ENCODE assay signal across 17 cellular contexts in the genomic region with DNA sequence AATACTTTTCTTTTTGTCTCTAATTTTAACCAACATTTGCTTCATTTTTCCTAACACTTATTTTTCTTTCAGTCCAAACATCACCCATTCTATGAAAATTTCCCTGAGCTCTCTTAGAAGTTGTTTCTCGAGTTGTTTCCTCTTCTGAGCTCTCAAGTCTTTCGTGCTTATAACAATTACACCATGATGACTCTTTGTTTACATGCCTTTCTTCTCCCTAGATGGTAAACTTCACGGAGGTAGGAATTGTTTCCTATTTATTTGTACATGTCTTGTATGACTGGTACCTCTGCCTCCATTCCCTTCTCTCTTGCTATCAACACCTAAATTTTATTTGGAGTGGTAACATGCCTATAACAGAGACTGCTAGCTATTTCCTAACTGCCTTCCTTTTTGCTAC. TPM values are rescaled to one million over a fixed set of nuclear protein-coding genes. Genes with fewer than 3 reads are reported as not detected.
DNase-seq lines count a peak whose midpoint lies in the region; ATAC-seq, FAIRE-seq and TF ChIP-seq lines count a peak whose summit lies in the region.
"Had no signal": no experiment of that assay in that cellular context is flagged by ENCODE, and none has a peak within 500 bp of the region (broad histone marks: within the 10 kb centered on the region; RNA-seq: fewer than 3 reads in every experiment).

No MANE protein-coding gene starts in this region.

- intact Hi-C loops in endothelial cell of umbilical vein (cut with micrococcal nuclease), result loop anchor here (2.0 to 5.0 kb wide), 4 partner anchors 51 to 441 kb away; partner anchors contain the start of gene TXNDC5
- intact Hi-C loops in dorsolateral prefrontal cortex (cut with DNase I), result no loop called here
- intact Hi-C loops in left ventricle myocardium superior (cut with micrococcal nuclease), result loop anchor here (2.0 kb wide), 1 partner anchor 335 kb away; no protein-coding TSS in a partner anchor

- H3K27ac Mint-ChIP-seq in activated naive CD4-positive, alpha-beta T cell treated with anti-CD3 and anti-CD28 coated beads, Interleukin-2, amount 50 U/mL, for 24 hours, result peak overlapping the region; percentile 51
- peak overlapping the region; percentile 51; the same call in 1 of the 2 replicates for H3K27ac Mint-ChIP-seq in WTC11
- peak overlapping the region; percentile 40 for H3K27ac Mint-ChIP-seq in stimulated activated effector memory CD8-positive, alpha-beta T cell treated with anti-CD3 and anti-CD28 coated beads, Interleukin-12 subunit alpha, Interleukin-12 subunit beta, amount 100 ng/mL, for 72 hours
- H3K27ac Mint-ChIP-seq: CD4-positive, CD25-positive, alpha-beta regulatory T cell; GM23338 had no signal

- H3K9ac ChIP-seq in endothelial cell of umbilical vein (replicated peaks; ENCODE audit: extremely low read depth, insufficient read depth, low read length), result peak overlapping the region; percentile 27
- H3K9ac ChIP-seq: BLaER1 treated with 17β-estradiol and CSF1 and Interleukin-3, amounts not matched to agents 10 nM and 100 nM had no signal

- H3K27ac ChIP-seq in endothelial cell of umbilical vein (ENCODE audit: insufficient read depth, low read depth, low read length), result peak overlapping the region; percentile 40
- no peak overlapping the region for H3K27ac ChIP-seq in dorsolateral prefrontal cortex
- H3K27ac ChIP-seq: BLaER1 treated with 17β-estradiol and CSF1 and Interleukin-3, amounts not matched to agents 10 nM and 100 nM had no signal

- ATAC-seq in WTC11 (no peak), left ventricle myocardium superior (no peak)
- no peak for ATAC-seq in stimulated activated effector memory CD8-positive, alpha-beta T cell treated with anti-CD3 and anti-CD28 coated beads, Interleukin-12 subunit alpha, Interleukin-12 subunit beta, amount 100 ng/mL, for 72 hours
- ATAC-seq: GM23338 had no signal

- no TSS peak for BruUV-seq in endothelial cell of umbilical vein (replicated peaks; lab: Mats Ljungman, UMichigan)

- no peak overlapping the region for H3K4me2 ChIP-seq in endothelial cell of umbilical vein (ENCODE audit: insufficient read depth, low read length)
- H3K4me2 ChIP-seq: BLaER1 treated with 17β-estradiol and CSF1 and Interleukin-3, amounts not matched to agents 10 nM and 100 nM; GM23338 had no signal

- dilution Hi-C loops in endothelial cell of umbilical vein (cut with MboI; ENCODE audit: extremely low pct_ligation_motif_present, low sequenced_read_pairs), result no loop called here

- no peaks in the 10 kb centered on the region for H3K9me3 ChIP-seq in endothelial cell of umbilical vein (replicated peaks; ENCODE audit: control insufficient read depth, insufficient read depth, low read length)
- H3K9me3 ChIP-seq: BLaER1 treated with 17β-estradiol and CSF1 and Interleukin-3, amounts not matched to agents 10 nM and 100 nM had no signal

- H3K4me1 ChIP-seq in endothelial cell of umbilical vein (ENCODE audit: control insufficient read depth, extremely low read depth, insufficient read depth, low read length), result peaks cover 22% of the 10 kb centered on the region

- H3K27me3 ChIP-seq in endothelial cell of umbilical vein (ENCODE audit: control insufficient read depth in 2 of 2, insufficient read depth in 2 of 2, low read length in 2 of 2) (no peaks in the 10 kb centered on the region), dorsolateral prefrontal cortex (no peaks in the 10 kb centered on the region)
- H3K27me3 ChIP-seq: BLaER1 treated with 17β-estradiol and CSF1 and Interleukin-3, amounts not matched to agents 10 nM and 100 nM had no signal

- CTCF ChIA-PET in WTC11 (lab: Charles Lee), result interaction anchor here (0.6 kb wide), 1 partner anchor 335 kb away, joined by 3 read pairs; no protein-coding TSS in a partner anchor
- CTCF ChIA-PET in endothelial cell of umbilical vein (lab: Charles Lee), result interaction anchor here (0.6 to 5.2 kb wide), 9 partner anchors 49 to 443 kb away, joined by 3 to 127 read pairs (median 3); no protein-coding TSS in a partner anchor

- no peaks in the 10 kb centered on the region for H3K9me1 ChIP-seq in endothelial cell of umbilical vein (replicated peaks; ENCODE audit: control insufficient read depth, extremely low read depth, insufficient read depth, low read length)

- H4K20me1 ChIP-seq in endothelial cell of umbilical vein (replicated peaks; ENCODE audit: control insufficient read depth, extremely low read depth, insufficient read depth, low read length), result no peaks in the 10 kb centered on the region

- H2AFZ ChIP-seq in endothelial cell of umbilical vein (ENCODE audit: low read depth, low read length), result peak overlapping the region; percentile 23
- H2AFZ ChIP-seq: GM23338 had no signal

- H3K9me3 Mint-ChIP-seq in activated naive CD4-positive, alpha-beta T cell treated with anti-CD3 and anti-CD28 coated beads, Interleukin-2, amount 50 U/mL, for 24 hours, result no peaks in the 10 kb centered on the region
- H3K9me3 Mint-ChIP-seq in WTC11, result no peaks in the 10 kb centered on the region
- no peaks in the 10 kb centered on the region for H3K9me3 Mint-ChIP-seq in stimulated activated effector memory CD8-positive, alpha-beta T cell treated with anti-CD3 and anti-CD28 coated beads, Interleukin-12 subunit alpha, Interleukin-12 subunit beta, amount 100 ng/mL, for 72 hours
- H3K9me3 Mint-ChIP-seq: CD4-positive, CD25-positive, alpha-beta regulatory T cell; GM23338 had no signal

- no peak for DNase-seq in activated naive CD4-positive, alpha-beta T cell treated with anti-CD3 and anti-CD28 coated beads, Interleukin-2, amount 50 U/mL, for 16 hours
- DNase-seq in WTC11 (ENCODE audit: low spot score) (no peak), endothelial cell of umbilical vein (ENCODE audit: low read depth, low spot score) (peak; percentile 35), dorsolateral prefrontal cortex (no peak), left ventricle myocardium superior (no peak), NCI-H1694 treated with DMSO at 0.1 percent for 48 hours (lab: John Stamatoyannopoulos, UW) (no peak)
- DNase-seq in stimulated activated effector memory CD8-positive, alpha-beta T cell treated with anti-CD3 and anti-CD28 coated beads, Interleukin-12 subunit alpha, Interleukin-12 subunit beta, amount 100 ng/mL, for 72 hours (ENCODE audit: low spot score in 2 of 2), result no peak
- DNase-seq: ACHN; CD4-positive, CD25-positive, alpha-beta regulatory T cell; DMS79 treated with DMSO at 0.1 percent for 48 hours; EL; H7 had no signal

- FAIRE-seq in endothelial cell of umbilical vein (lab: Jason Lieb, UNC), result no peak
- FAIRE-seq: G401.6, GM12891 had no signal

- H3K36me3 Mint-ChIP-seq in activated naive CD4-positive, alpha-beta T cell treated with anti-CD3 and anti-CD28 coated beads, Interleukin-2, amount 50 U/mL, for 24 hours, result peaks cover 21% of the 10 kb centered on the region
- peaks cover 24% of the 10 kb centered on the region for H3K36me3 Mint-ChIP-seq in WTC11
- peaks cover 56% of the 10 kb centered on the region for H3K36me3 Mint-ChIP-seq in stimulated activated effector memory CD8-positive, alpha-beta T cell treated with anti-CD3 and anti-CD28 coated beads, Interleukin-12 subunit alpha, Interleukin-12 subunit beta, amount 100 ng/mL, for 72 hours

- peaks cover 0 to 4% of the 10 kb centered on the region in 2 experiments for H3K36me3 ChIP-seq in endothelial cell of umbilical vein (ENCODE audit: control insufficient read depth in 2 of 2, extremely low read depth in 1 of 2, insufficient read depth in 2 of 2, low read length in 2 of 2)

- POLR2A ChIA-PET in WTC11 (lab: Charles Lee) (no interaction called here), endothelial cell of umbilical vein (lab: Charles Lee) (no interaction called here)

- peaks cover 17% of the 10 kb centered on the region for H3K79me2 ChIP-seq in endothelial cell of umbilical vein (ENCODE audit: control insufficient read depth, insufficient read depth, low read length)

- no peak for TF ChIP-seq POLR2A in endothelial cell of umbilical vein (IDR thresholded peaks at IDR 0.05; ENCODE audit: low read depth, low read length)

- no peak for TF ChIP-seq CTCF in WTC11 (IDR thresholded peaks at IDR 0.05)
- no peak for TF ChIP-seq CTCF in endothelial cell of umbilical vein (IDR thresholded peaks at IDR 0.05; ENCODE audit: extremely low read depth in 1 of 2, insufficient read depth in 1 of 2, low read depth in 1 of 2, low read length in 2 of 2)
- TF ChIP-seq CTCF in dorsolateral prefrontal cortex (IDR thresholded peaks at IDR 0.05 in 54 of 56, conservative IDR thresholded peaks at IDR 0.05 in 2 of 56; ENCODE audit: low read depth in 1 of 56, partially characterized antibody in 56 of 56), result no peak

- no peak overlapping the region for H3K4me3 ChIP-seq in endothelial cell of umbilical vein (replicated peaks in 1 of 3; ENCODE audit: insufficient read depth in 1 of 3, low read depth in 1 of 3, low read length in 3 of 3)
- no peak overlapping the region for H3K4me3 ChIP-seq in dorsolateral prefrontal cortex
- H3K4me3 ChIP-seq: BLaER1 treated with 17β-estradiol and CSF1 and Interleukin-3, amounts not matched to agents 10 nM and 100 nM; GM23338 had no signal

- H3K27me3 Mint-ChIP-seq in activated naive CD4-positive, alpha-beta T cell treated with anti-CD3 and anti-CD28 coated beads, Interleukin-2, amount 50 U/mL, for 24 hours, result no peaks in the 10 kb centered on the region
- no peaks in the 10 kb centered on the region for H3K27me3 Mint-ChIP-seq in WTC11 (ENCODE audit: low read depth)
- H3K27me3 Mint-ChIP-seq: CD4-positive, CD25-positive, alpha-beta regulatory T cell had no signal

- H3K4me3 Mint-ChIP-seq in activated naive CD4-positive, alpha-beta T cell treated with anti-CD3 and anti-CD28 coated beads, Interleukin-2, amount 50 U/mL, for 24 hours, result no peak overlapping the region
- H3K4me3 Mint-ChIP-seq in WTC11, result no peak overlapping the region
- no peak overlapping the region for H3K4me3 Mint-ChIP-seq in stimulated activated effector memory CD8-positive, alpha-beta T cell treated with anti-CD3 and anti-CD28 coated beads, Interleukin-12 subunit alpha, Interleukin-12 subunit beta, amount 100 ng/mL, for 72 hours
- H3K4me3 Mint-ChIP-seq: CD4-positive, CD25-positive, alpha-beta regulatory T cell; GM23338 had no signal

- H3K4me1 Mint-ChIP-seq in activated naive CD4-positive, alpha-beta T cell treated with anti-CD3 and anti-CD28 coated beads, Interleukin-2, amount 50 U/mL, for 24 hours, result peaks cover 17% of the 10 kb centered on the region
- H3K4me1 Mint-ChIP-seq in WTC11, result no peaks in the 10 kb centered on the region
- peaks cover 6% of the 10 kb centered on the region for H3K4me1 Mint-ChIP-seq in stimulated activated effector memory CD8-positive, alpha-beta T cell treated with anti-CD3 and anti-CD28 coated beads, Interleukin-12 subunit alpha, Interleukin-12 subunit beta, amount 100 ng/mL, for 72 hours
- H3K4me1 Mint-ChIP-seq: GM23338 had no signal

RNA-seq across cellular contexts. Expression of gene BLOC1S5, which starts 6.4 kb away (rescaled TPM):
- total RNA-seq in WTC11 (2021), result 15.6 to 18.9 TPM (median 17.9 TPM) in 3 replicates
- total RNA-seq in endothelial cell of umbilical vein, result 16.3 and 19.1 TPM in 2 replicates
- polyA plus RNA-seq in endothelial cell of umbilical vein, result 3.1 and 3.9 TPM in 2 replicates
- 5.9 and 6.5 TPM in 2 replicates for polyA plus RNA-seq in endothelial cell of umbilical vein (2011; cell fraction: cytosol; rRNA removed)
- 3.2 and 4.2 TPM in 2 replicates for polyA plus RNA-seq in endothelial cell of umbilical vein (2011; cell fraction: nucleus; rRNA removed)
- polyA plus RNA-seq in endothelial cell of umbilical vein (2012), result 17.5 and 18.6 TPM in 2 replicates
- 4.5 and 14.3 TPM in 2 replicates for polyA minus RNA-seq in endothelial cell of umbilical vein
- 4.0 TPM for polyA minus RNA-seq in endothelial cell of umbilical vein (2011; cell fraction: cytosol; rRNA and poly(A)+ RNA removed)
- polyA minus RNA-seq in endothelial cell of umbilical vein (2011; cell fraction: nucleus; rRNA and poly(A)+ RNA removed), result 7.6 and 8.8 TPM in 2 replicates
- 10 to 100 TPM in 40 of 120 experiments, 1 to 10 TPM in 80; 5.4 to 16.1 (median 9.1) TPM for total RNA-seq in dorsolateral prefrontal cortex
- 10.3 TPM for total RNA-seq in left ventricle myocardium superior

RNA-seq across cellular contexts. Expression of gene EEF1E1, which starts 44.6 kb away (rescaled TPM):
- total RNA-seq in WTC11 (2021) (68.6 to 89.2 TPM (median 76.0 TPM) in 3 replicates), endothelial cell of umbilical vein (58.1 and 62.4 TPM in 2 replicates), dorsolateral prefrontal cortex (10 to 100 TPM; 10.6 to 36.7 (median 24.2) TPM), left ventricle myocardium superior (11.0 TPM)
- polyA plus RNA-seq in endothelial cell of umbilical vein, result 42.5 and 53.8 TPM in 2 replicates
- 80.2 and 105 TPM in 2 replicates for polyA plus RNA-seq in endothelial cell of umbilical vein (2011; cell fraction: cytosol; rRNA removed)
- polyA plus RNA-seq in endothelial cell of umbilical vein (2011; cell fraction: nucleus; rRNA removed), result 34.0 and 49.2 TPM in 2 replicates
- 60.0 and 85.2 TPM in 2 replicates for polyA plus RNA-seq in endothelial cell of umbilical vein (2012)
- 24.1 and 25.1 TPM in 2 replicates for polyA minus RNA-seq in endothelial cell of umbilical vein
- polyA minus RNA-seq in endothelial cell of umbilical vein (2011; cell fraction: cytosol; rRNA and poly(A)+ RNA removed), result 15.2 TPM
- 23.5 and 24.3 TPM in 2 replicates for polyA minus RNA-seq in endothelial cell of umbilical vein (2011; cell fraction: nucleus; rRNA and poly(A)+ RNA removed)

Comparison
In these comparisons a context has a peak if more than half of its experiments do, and no peak if none do; other contexts are left out.
1. intact Hi-C loops: an anchor here in endothelial cell of umbilical vein (2.0 to 5.0 kb wide) and left ventricle myocardium superior (2.0 kb wide); none called in dorsolateral prefrontal cortex.